Comparison of ENCODE assay signal across 19 cellular contexts in genomic region chr6:19413323-19413722, GRCh38.
DNase-seq lines count a peak whose midpoint lies in the region; ATAC-seq and TF ChIP-seq lines count a peak whose summit lies in the region.
"Had no signal": no experiment of that assay in that cellular context is flagged by ENCODE, and none has a peak within 500 bp of the region (broad histone marks: within the 10 kb centered on the region; RNA-seq: fewer than 3 reads in every experiment).

No MANE protein-coding gene starts in this region.

- H3K4me2 ChIP-seq in mammary epithelial cell (ENCODE audit: insufficient read depth, low read depth, low read length) = peak overlapping the region; percentile 45

- no peaks in the 10 kb centered on the region for H3K9me3 ChIP-seq in mammary epithelial cell (replicated peaks; ENCODE audit: insufficient read depth, low read length)
- H3K9me3 ChIP-seq in spleen = peaks cover 0 to 27% (median 4%) of the 10 kb centered on the region in 8 donors
- H3K9me3 ChIP-seq: BE2C, HAP-1, testis had no signal

- H3K9me3 Mint-ChIP-seq in Calu3 (ENCODE audit: low read depth, unreplicated experiment) = peaks cover 6% of the 10 kb centered on the region
- H3K9me3 Mint-ChIP-seq in activated CD4-positive, alpha-beta memory T cell treated with anti-CD3 and anti-CD28 coated beads for 36 hours = peaks cover 8% of the 10 kb centered on the region
- H3K9me3 Mint-ChIP-seq: activated CD8-positive, alpha-beta T cell treated with anti-CD3 and anti-CD28 coated beads for 36 hours; endodermal cell had no signal

- no peak overlapping the region for H2AFZ ChIP-seq in mammary epithelial cell (ENCODE audit: low read depth, low read length)

- DNase-seq in Calu3 (peak; percentile 45), M059J (ENCODE audit: low read depth) (peak; percentile 89), mammary epithelial cell (peak; percentile 66), kidney glomerular epithelial cell (lab: John Stamatoyannopoulos, UW) (peak; percentile 21), spleen (no peak)
- DNase-seq in activated CD4-positive, alpha-beta memory T cell treated with anti-CD3 and anti-CD28 coated beads for 36 hours = no peak
- DNase-seq: activated CD8-positive, alpha-beta T cell treated with anti-CD3 and anti-CD28 coated beads for 36 hours; activated T-cell treated with anti-CD3 and anti-CD28 coated beads, Interleukin-2, amount 50 U/mL, for 4 hours; BE2C; central memory CD4-positive, alpha-beta T cell; endodermal cell; NCI-H1694; Right ventricle myocardium superior; testis had no signal

- dilution Hi-C loops in mammary epithelial cell (cut with HindIII; ENCODE audit: low sequenced_read_pairs) = no loop called here

- BruUV-seq in Calu3 (replicated peaks; lab: Mats Ljungman, UMichigan) (no TSS peak), mammary epithelial cell (replicated peaks; lab: Mats Ljungman, UMichigan) (no TSS peak)

- H3K4me3 ChIP-seq in mammary epithelial cell (replicated peaks in 1 of 3; ENCODE audit: insufficient read depth in 1 of 3, low read depth in 2 of 3, low read length in 3 of 3) (peak overlapping the region in 1 of 3 experiments; percentile 6), spleen (no peak overlapping the region)
- H3K4me3 ChIP-seq: HAP-1, lung, testis had no signal

- CTCF ChIA-PET in Calu3 (lab: Charles Lee) (interaction anchor here (0.6 kb wide), 1 partner anchor 299 kb away, joined by 3 read pairs; no protein-coding TSS in a partner anchor), mammary epithelial cell (lab: Charles Lee; ENCODE audit: low non-redundant PET) (no interaction called here)
- CTCF ChIA-PET in activated CD4-positive, alpha-beta memory T cell treated with anti-CD3 and anti-CD28 coated beads for 36 hours (lab: Charles Lee) = no interaction called here

- peaks cover 5% of the 10 kb centered on the region for H3K36me3 Mint-ChIP-seq in Calu3 (ENCODE audit: insufficient read depth, unreplicated experiment)
- H3K36me3 Mint-ChIP-seq in activated CD4-positive, alpha-beta memory T cell treated with anti-CD3 and anti-CD28 coated beads for 36 hours = no peaks in the 10 kb centered on the region
- H3K36me3 Mint-ChIP-seq: activated naive CD8-positive, alpha-beta T cell had no signal

- peak overlapping the region; percentile 62 for H3K27ac Mint-ChIP-seq in Calu3 (ENCODE audit: unreplicated experiment)
- H3K27ac Mint-ChIP-seq in activated CD4-positive, alpha-beta memory T cell treated with anti-CD3 and anti-CD28 coated beads for 36 hours = no peak overlapping the region
- H3K27ac Mint-ChIP-seq: activated CD8-positive, alpha-beta T cell treated with anti-CD3 and anti-CD28 coated beads for 36 hours; activated naive CD8-positive, alpha-beta T cell; endodermal cell had no signal

- H3K27me3 ChIP-seq in mammary epithelial cell (ENCODE audit: insufficient read depth, low read length) (no peaks in the 10 kb centered on the region), spleen (replicated peaks in 1 of 7) (no peaks in the 10 kb centered on the region)
- H3K27me3 ChIP-seq: BE2C, testis had no signal

- no peak for TF ChIP-seq CTCF in Calu3 (IDR thresholded peaks at IDR 0.05; ENCODE audit: unreplicated experiment)
- no peak for TF ChIP-seq CTCF in mammary epithelial cell (conservative IDR thresholded peaks at IDR 0.05 in 1 of 2, IDR thresholded peaks at IDR 0.05 in 1 of 2; ENCODE audit: extremely low read depth in 1 of 2, insufficient read depth in 1 of 2, low read depth in 1 of 2, low read length in 2 of 2)
- no peak for TF ChIP-seq CTCF in spleen (IDR thresholded peaks at IDR 0.05 in 8 of 11, conservative IDR thresholded peaks at IDR 0.05 in 3 of 11)

- 8% methylated on average over 3 of the region's 3 CpGs for WGBS in mammary epithelial cell (ENCODE audit: low coverage, missing lambda C conversion rate)
- 81 to 93% (median 85%) methylated on average over 3 of the region's 3 CpGs for WGBS in spleen, 5 donors

- peaks cover 28% of the 10 kb centered on the region for H3K4me1 Mint-ChIP-seq in Calu3 (ENCODE audit: low read depth, unreplicated experiment)
- H3K4me1 Mint-ChIP-seq in activated CD4-positive, alpha-beta memory T cell treated with anti-CD3 and anti-CD28 coated beads for 36 hours (ENCODE audit: low read depth) = no peaks in the 10 kb centered on the region
- H3K4me1 Mint-ChIP-seq: endodermal cell had no signal

- H3K9ac ChIP-seq in mammary epithelial cell (ENCODE audit: insufficient read depth, low read length) = no peak overlapping the region

- no peak for TF ChIP-seq POLR2A in spleen (IDR thresholded peaks at IDR 0.05)

- no peak for ATAC-seq in activated CD4-positive, CD25-positive, alpha-beta regulatory T cell treated with anti-CD3 and anti-CD28 coated beads, Interleukin-2, amount 50 U/mL, for 24 hours
- no peak for ATAC-seq in HG02938 (IDR thresholded peaks at IDR 0.05; ENCODE audit: unreplicated experiment)
- ATAC-seq: activated CD8-positive, alpha-beta T cell treated with anti-CD3 and anti-CD28 coated beads for 36 hours; activated T-cell treated with anti-CD3 and anti-CD28 coated beads, Interleukin-2, amount 50 U/mL, for 4 hours had no signal

- intact Hi-C loops in Calu3 (cut with micrococcal nuclease; ENCODE audit: unreplicated experiment) (loop anchor here (1.0 to 10.0 kb wide), 4 partner anchors 31 to 641 kb away; no protein-coding TSS in a partner anchor), mammary epithelial cell (cut with micrococcal nuclease) (loop anchor here (5.0 to 10.0 kb wide), 2 partner anchors 439 to 801 kb away; partner anchors contain the start of gene MBOAT1), spleen (cut with DNase I; ENCODE audit: low total_unique reads) (no loop called here)
- intact Hi-C loops in activated CD4-positive, alpha-beta memory T cell treated with anti-CD3 and anti-CD28 coated beads for 36 hours (cut with micrococcal nuclease) = no loop called here

- no peaks in the 10 kb centered on the region for H4K20me1 ChIP-seq in mammary epithelial cell (ENCODE audit: insufficient read depth, low read length)

- no peak overlapping the region for H3K4me3 Mint-ChIP-seq in Calu3 (ENCODE audit: low read depth, unreplicated experiment)
- H3K4me3 Mint-ChIP-seq in activated CD4-positive, alpha-beta memory T cell treated with anti-CD3 and anti-CD28 coated beads for 36 hours = no peak overlapping the region
- H3K4me3 Mint-ChIP-seq: activated CD8-positive, alpha-beta T cell treated with anti-CD3 and anti-CD28 coated beads for 36 hours; activated naive CD8-positive, alpha-beta T cell; activated T-cell treated with anti-CD3 and anti-CD28 coated beads, Interleukin-2, amount 50 U/mL, for 4 hours; endodermal cell had no signal

- H3K36me3 ChIP-seq in mammary epithelial cell (ENCODE audit: insufficient read depth, low read length) (no peaks in the 10 kb centered on the region), spleen (no peaks in the 10 kb centered on the region)
- H3K36me3 ChIP-seq: BE2C, HAP-1 had no signal

- H3K27ac ChIP-seq in mammary epithelial cell (ENCODE audit: insufficient read depth, low read depth, low read length) (peak overlapping the region; percentile 29), spleen (no peak overlapping the region)
- H3K27ac ChIP-seq: testis had no signal

- POLR2A ChIA-PET in activated CD4-positive, alpha-beta memory T cell treated with anti-CD3 and anti-CD28 coated beads for 36 hours (lab: Charles Lee) = no interaction called here

- H3K27me3 Mint-ChIP-seq in Calu3 (ENCODE audit: unreplicated experiment) = no peaks in the 10 kb centered on the region
- no peaks in the 10 kb centered on the region for H3K27me3 Mint-ChIP-seq in activated CD4-positive, alpha-beta memory T cell treated with anti-CD3 and anti-CD28 coated beads for 36 hours
- H3K27me3 Mint-ChIP-seq: activated CD8-positive, alpha-beta T cell treated with anti-CD3 and anti-CD28 coated beads for 36 hours; activated naive CD8-positive, alpha-beta T cell had no signal

- H3K4me1 ChIP-seq in mammary epithelial cell (ENCODE audit: insufficient read depth, low read length) (peaks cover 67% of the 10 kb centered on the region), spleen (no peaks in the 10 kb centered on the region)
- H3K4me1 ChIP-seq: BE2C, HAP-1, testis had no signal

- H3K79me2 ChIP-seq in mammary epithelial cell (ENCODE audit: insufficient read depth, low read length) = no peaks in the 10 kb centered on the region

- in situ Hi-C loops in mammary epithelial cell (cut with MboI; ENCODE audit: low sequenced_read_pairs in 2 of 2) = loop anchor here in 1 of 2 donors (10.0 kb wide), 1 partner anchor 121 kb away; no protein-coding TSS in a partner anchor

Comparison
In these comparisons a context has a peak if more than half of its experiments do, and no peak if none do; other contexts are left out.
1. DNase-seq: peak in Calu3 (single experiment), M059J (single experiment), mammary epithelial cell (single experiment) and kidney glomerular epithelial cell (single experiment); none in spleen (single experiment) and activated CD4-positive, alpha-beta memory T cell treated with anti-CD3 and anti-CD28 coated beads for 36 hours (single experiment).
2. intact Hi-C loops: an anchor here in Calu3 (1.0 to 10.0 kb wide) and mammary epithelial cell (5.0 to 10.0 kb wide); none called in spleen and activated CD4-positive, alpha-beta memory T cell treated with anti-CD3 and anti-CD28 coated beads for 36 hours.